Comparison of ENCODE assay signal across 31 cellular contexts in genomic region chr4:21763865-21764264, GRCh38.
"Had no signal": no experiment of that assay in that cellular context is flagged by ENCODE, and none has a peak within 500 bp of the region (broad histone marks: within the 10 kb centered on the region; RNA-seq: fewer than 3 reads in every experiment).

No MANE protein-coding gene starts in this region.

- H3K9me3 Mint-ChIP-seq: T-cell had no signal

- ATAC-seq: Panc1, Right ventricle myocardium inferior, T-cell had no signal

- DNase-seq: Kasumi-1, KG1, MG63, NCI-H1048, NCI-H1092 treated with DMSO at 0.1 percent for 48 hours, NCI-H1436, NCI-H146, NCI-H1694, NCI-H187, NCI-H1930, NCI-H2029 treated with DMSO at 0.1 percent for 48 hours, NCI-H2081 treated with DMSO at 0.1 percent for 48 hours, NCI-H2107, NCI-H2171, NCI-H226, NCI-H446 treated with DMSO at 0.1 percent for 48 hours, NCI-H510A, NCI-H524, NCI-H526, NCI-H69, NCI-H748 treated with DMSO at 0.1 percent for 48 hours, NCI-H82, PC-9, SHP77, SIG-M5, SJCRH30, T-cell had no signal

- H3K4me3 Mint-ChIP-seq: T-cell had no signal

- H3K9me3 ChIP-seq: MG63, SJCRH30 had no signal

- H2AFZ ChIP-seq: PC-9 had no signal

- H3K4me2 ChIP-seq: PC-9 had no signal

- H3K4me3 ChIP-seq: MG63, PC-9, SJCRH30, SK-N-MC had no signal

- H3K36me3 Mint-ChIP-seq: T-cell had no signal

- H3K4me1 Mint-ChIP-seq: T-cell had no signal

- H3K27me3 ChIP-seq: MG63, SJCRH30 had no signal

- H3K36me3 ChIP-seq: MG63, SJCRH30 had no signal

- H3K27me3 Mint-ChIP-seq: T-cell had no signal

- H3K27ac Mint-ChIP-seq: T-cell had no signal

- H3K27ac ChIP-seq: PC-9, RWPE1, SJCRH30, SK-N-MC had no signal
